26 cellular contexts compared by ENCODE assay signal in the genomic region with DNA sequence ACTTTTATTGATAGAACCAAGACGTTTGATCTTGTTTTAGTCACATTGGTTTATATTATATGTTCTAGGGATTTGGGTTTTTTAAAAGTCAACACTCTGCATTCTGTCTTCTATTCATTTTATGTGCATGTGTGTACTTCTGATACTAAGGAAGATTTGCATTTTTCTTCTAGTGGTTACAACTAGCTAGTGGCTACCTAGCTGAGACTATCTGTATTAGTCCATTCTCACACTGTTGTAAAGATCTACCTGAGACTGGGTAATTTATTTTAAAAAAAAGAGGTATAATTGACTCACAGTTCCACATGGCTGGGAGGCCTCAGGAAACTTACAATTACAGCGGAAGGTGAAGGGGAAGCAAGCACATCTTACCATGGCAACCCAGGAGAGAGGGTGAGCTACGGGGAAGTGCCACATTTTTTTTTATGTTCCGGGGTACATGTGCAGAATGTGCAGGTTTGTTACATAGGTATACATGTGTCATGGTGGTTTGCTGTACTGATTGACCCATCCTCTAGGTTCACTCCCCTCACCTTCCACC.
"Had no signal": no experiment of that assay in that cellular context is flagged by ENCODE, and none has a peak within 500 bp of the region (broad histone marks: within the 10 kb centered on the region; RNA-seq: fewer than 3 reads in every experiment).

No MANE protein-coding gene starts in this region.

- H3K27me3 Mint-ChIP-seq: naive thymus-derived CD8-positive, alpha-beta T cell; stimulated activated naive B cell treated with anti-CD40 and anti-IgM and Interleukin-4, amounts not matched to agents 10 μg/mL and 1 μg/mL and 100 μg/mL, for 72 hours had no signal

- H3K79me2 ChIP-seq: hepatocyte, parathyroid adenoma had no signal

- H3K4me2 ChIP-seq: hepatocyte, smooth muscle cell had no signal

- H3K27ac ChIP-seq: hepatocyte, left ventricle myocardium inferior, parathyroid adenoma, psoas muscle, right lobe of liver, stomach, testis, thyroid gland, transverse colon, upper lobe of left lung, vagina had no signal

- H3K9me3 ChIP-seq: mucosa of descending colon, psoas muscle, testis, thyroid gland, transverse colon, upper lobe of left lung, vagina had no signal

- H3K27me3 ChIP-seq: hepatocyte, right lobe of liver, stomach, testis, thyroid gland, transverse colon, upper lobe of left lung, vagina had no signal

- H2AFZ ChIP-seq: hepatocyte, parathyroid adenoma had no signal

- H3K4me3 Mint-ChIP-seq: nephron; neural crest cell; stimulated activated naive B cell treated with anti-CD40 and anti-IgM and Interleukin-4, amounts not matched to agents 10 μg/mL and 1 μg/mL and 100 μg/mL, for 72 hours had no signal

- H3K36me3 ChIP-seq: right lobe of liver had no signal

- ATAC-seq: mucosa of descending colon; naive thymus-derived CD8-positive, alpha-beta T cell; psoas muscle; stimulated activated naive CD8-positive, alpha-beta T cell treated with anti-CD3 and anti-CD28 coated beads, Interleukin-15, Interleukin-2, amounts not matched to agents 100 U/mL and 50 U/mL, for 24 hours had no signal

- DNase-seq: islet precursor cell; left ventricle myocardium inferior; midbrain; mucosa of descending colon; naive thymus-derived CD8-positive, alpha-beta T cell; occipital lobe; psoas muscle; right lobe of liver; stimulated activated CD4-positive, alpha-beta T cell treated with anti-CD3 and anti-CD28 coated beads, Interleukin-1b, Interleukin-23, amount 100 ng/mL, for 48 hours; stimulated activated CD4-positive, alpha-beta T cell treated with anti-CD3 and anti-CD28 coated beads, Interleukin-2, amount 100 ng/mL, for 48 hours; stimulated activated CD4-positive, alpha-beta T cell treated with anti-CD3 and anti-CD28 coated beads, Interleukin-4, amount 100 ng/mL, for 4 hours; stimulated activated CD8-positive, alpha-beta memory T cell treated with anti-CD3 and anti-CD28 coated beads, Interleukin-4, amount 100 ng/mL, for 48 hours; stimulated activated naive B cell treated with anti-CD40 and anti-IgM and Interleukin-4, amounts not matched to agents 10 μg/mL and 1 μg/mL and 100 μg/mL, for 72 hours; stimulated activated naive CD8-positive, alpha-beta T cell treated with anti-CD3 and anti-CD28 coated beads, Interleukin-15, Interleukin-2, amounts not matched to agents 100 U/mL and 50 U/mL, for 24 hours; stomach; testis; thyroid gland; transverse colon; upper lobe of left lung had no signal

- H3K4me3 ChIP-seq: hepatocyte, left ventricle myocardium inferior, lung, mucosa of descending colon, psoas muscle, right lobe of liver, smooth muscle cell, stomach, testis, thyroid gland, transverse colon, upper lobe of left lung, vagina had no signal

- H3K4me1 Mint-ChIP-seq: nephron, neural crest cell had no signal

- H3K9ac ChIP-seq: parathyroid adenoma had no signal

- H3K4me1 ChIP-seq: parathyroid adenoma, psoas muscle, right lobe of liver, stomach, testis, thyroid gland, transverse colon, upper lobe of left lung, vagina had no signal

- H3K27ac Mint-ChIP-seq: nephron had no signal
